8 cellular contexts compared by ENCODE assay signal in genomic region chr5:154478224-154478565, GRCh38. TPM values are rescaled to one million over a fixed set of nuclear protein-coding genes. Genes with fewer than 3 reads are reported as not detected.
DNase-seq lines count a peak whose midpoint lies in the region; ATAC-seq and TF ChIP-seq lines count a peak whose summit lies in the region.

TSS of gene HAND1 (minus strand) at chr5:154478227. CDS start at chr5:154478008, 219 bp downstream.

- H3K9me3 ChIP-seq in adipocyte (ENCODE audit: control insufficient read depth, low read length), result peaks cover 9% of the 10 kb centered on the region
- H3K9me3 ChIP-seq in upper lobe of left lung, result no peaks in the 10 kb centered on the region

- H3K27me3 ChIP-seq in adipocyte (replicated peaks; ENCODE audit: control insufficient read depth, insufficient read depth, low read length) (peaks cover 89% of the 10 kb centered on the region), upper lobe of left lung (peaks cover 0 to 100% (median 77%) of the 10 kb centered on the region in 4 donors)

- no peak for TF ChIP-seq CTCF in AG10803 (conservative IDR thresholded peaks at IDR 0.05; ENCODE audit: low read length)
- TF ChIP-seq CTCF in upper lobe of left lung (IDR thresholded peaks at IDR 0.05), result no peak

- TF ChIP-seq POLR2A in upper lobe of left lung (IDR thresholded peaks at IDR 0.05), result no peak

- no peak within 1 kb of the TSS for H3K27ac ChIP-seq in upper lobe of left lung

- 1 to 2% methylated on average over 13 to 16 of the region's 20 CpGs for WGBS in upper lobe of left lung, 2 donors

- H3K4me3 ChIP-seq in AG10803 (ENCODE audit: low read length), result peak within 1 kb of the TSS; percentile 31
- peak within 1 kb of the TSS; percentile 34 for H3K4me3 ChIP-seq in adipocyte (ENCODE audit: low read length)
- H3K4me3 ChIP-seq in upper lobe of left lung, result peak within 1 kb of the TSS in 3 of 4 donors; percentile 7 to 36 (median 30)

- H3K9ac ChIP-seq in adipocyte (ENCODE audit: low read length), result no peak within 1 kb of the TSS

- TF ChIP-seq EP300 in upper lobe of left lung (IDR thresholded peaks at IDR 0.05), result no peak

- H3K36me3 ChIP-seq in adipocyte (ENCODE audit: control insufficient read depth, insufficient read depth, low read length, severe bottlenecking) (no peaks in the 10 kb centered on the region), upper lobe of left lung (no peaks in the 10 kb centered on the region)

- no peak for DNase-seq in AG10803 (ENCODE audit: low read depth)
- peak; percentile 89 for DNase-seq in LoVo (ENCODE audit: low spot score)
- no peak for DNase-seq in adipocyte (ENCODE audit: low read depth)
- DNase-seq in kidney tubule cell (ENCODE audit: low spot score), result peak; percentile 28
- peak; percentile 36 to 54 for DNase-seq in upper lobe of left lung
- no peak for DNase-seq in pons (ENCODE audit: low spot score)

- H3K4me1 ChIP-seq in adipocyte (ENCODE audit: control insufficient read depth, insufficient read depth, low read length), result no peaks in the 10 kb centered on the region
- peaks cover 43 to 70% (median 53%) of the 10 kb centered on the region in 4 donors for H3K4me1 ChIP-seq in upper lobe of left lung

- ATAC-seq in upper lobe of left lung (ENCODE audit: low FRiP score in 2 of 2) (peak in 1 of 2 donors; percentile 54), HG03520 (IDR thresholded peaks at IDR 0.05; ENCODE audit: unreplicated experiment) (no peak), GM21737 (IDR thresholded peaks at IDR 0.05; ENCODE audit: unreplicated experiment) (no peak)

RNA-seq across cellular contexts. Expression of gene HAND1, which starts in this region (rescaled TPM):
- 1 to 10 TPM in 1 of 6 donors, not detected in 5; 1.7 TPM for total RNA-seq in upper lobe of left lung

Comparison
In these comparisons a context has a peak if more than half of its experiments do, and no peak if none do; other contexts are left out.
1. DNase-seq: peak in LoVo (single experiment), kidney tubule cell (single experiment) and upper lobe of left lung (2 of 2); none in AG10803 (single experiment), adipocyte (single experiment) and pons (single experiment).
2. Peak in every context shown above with its lines, with median percentiles within 50 percentile points of each other: H3K4me3 ChIP-seq.